Comparison of ENCODE assay signal across 1 cellular context in the genomic region with DNA sequence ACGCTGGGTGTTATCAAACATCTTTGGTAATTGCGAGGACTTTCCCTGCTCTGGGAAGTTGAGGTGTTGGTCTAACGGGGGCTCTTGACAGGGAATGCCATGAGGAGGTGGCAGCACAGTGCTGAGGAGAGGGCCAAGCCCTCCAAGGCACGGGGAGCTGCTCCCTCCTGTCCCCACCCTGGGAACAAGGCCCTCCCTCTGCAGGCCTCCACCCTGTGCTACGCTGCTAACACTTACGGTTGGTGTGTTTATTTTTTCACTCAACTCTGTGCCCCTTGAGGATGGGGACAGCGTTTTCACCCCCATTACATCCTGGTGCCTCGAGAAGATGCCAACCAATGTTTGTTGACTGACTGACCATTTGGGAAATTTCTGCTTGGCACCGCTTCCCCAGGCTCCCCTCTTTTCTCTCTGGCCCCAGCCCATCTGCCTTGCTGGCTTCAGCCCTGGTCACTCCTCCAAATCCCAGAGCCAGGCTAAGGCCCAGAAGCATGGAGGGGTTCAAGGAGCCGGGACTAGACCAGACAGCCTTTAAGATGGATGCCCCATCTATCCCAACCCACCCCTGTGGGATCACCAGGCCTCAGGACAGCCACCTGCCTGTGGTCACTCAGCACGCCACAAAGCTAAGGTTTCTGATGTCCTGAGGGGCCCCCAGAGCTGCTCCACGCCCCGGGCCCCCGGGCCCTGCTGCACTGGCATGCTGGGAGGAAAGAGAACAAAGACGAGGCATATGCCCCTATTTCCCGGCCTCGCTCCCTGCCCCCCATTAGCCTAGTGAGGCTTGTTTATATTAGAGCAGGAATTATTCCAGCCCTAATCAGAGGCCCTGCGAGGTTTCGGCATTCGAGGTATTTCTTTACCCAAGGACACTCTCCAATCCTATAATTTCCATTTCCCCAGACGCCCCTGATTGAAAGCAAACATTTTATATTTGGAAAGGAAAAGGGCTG.
TF ChIP-seq lines count a peak whose summit lies in the region.

No MANE protein-coding gene starts in this region.

TF ChIP-seq in HepG2, 621 proteins besides CTCF, POLR2A, EP300 and RAD21:
- TF ChIP-seq ATRX (CRISPR knock-in tag; IDR thresholded peaks at IDR 0.05; ENCODE audit: borderline replicate concordance), result no peak
- no peak for TF ChIP-seq GPBP1L1 (CRISPR knock-in tag; IDR thresholded peaks at IDR 0.05)
- peak; percentile 64; the same call in 1 of the 2 replicates for TF ChIP-seq ZNF7 (CRISPR knock-in tag; IDR thresholded peaks at IDR 0.05)
- no peak for TF ChIP-seq ZNF570 (CRISPR knock-in tag; IDR thresholded peaks at IDR 0.05; ENCODE audit: borderline replicate concordance)
- TF ChIP-seq SNAI1 (CRISPR knock-in tag; IDR thresholded peaks at IDR 0.05; ENCODE audit: borderline replicate concordance), result no peak
